In the genomic region with DNA sequence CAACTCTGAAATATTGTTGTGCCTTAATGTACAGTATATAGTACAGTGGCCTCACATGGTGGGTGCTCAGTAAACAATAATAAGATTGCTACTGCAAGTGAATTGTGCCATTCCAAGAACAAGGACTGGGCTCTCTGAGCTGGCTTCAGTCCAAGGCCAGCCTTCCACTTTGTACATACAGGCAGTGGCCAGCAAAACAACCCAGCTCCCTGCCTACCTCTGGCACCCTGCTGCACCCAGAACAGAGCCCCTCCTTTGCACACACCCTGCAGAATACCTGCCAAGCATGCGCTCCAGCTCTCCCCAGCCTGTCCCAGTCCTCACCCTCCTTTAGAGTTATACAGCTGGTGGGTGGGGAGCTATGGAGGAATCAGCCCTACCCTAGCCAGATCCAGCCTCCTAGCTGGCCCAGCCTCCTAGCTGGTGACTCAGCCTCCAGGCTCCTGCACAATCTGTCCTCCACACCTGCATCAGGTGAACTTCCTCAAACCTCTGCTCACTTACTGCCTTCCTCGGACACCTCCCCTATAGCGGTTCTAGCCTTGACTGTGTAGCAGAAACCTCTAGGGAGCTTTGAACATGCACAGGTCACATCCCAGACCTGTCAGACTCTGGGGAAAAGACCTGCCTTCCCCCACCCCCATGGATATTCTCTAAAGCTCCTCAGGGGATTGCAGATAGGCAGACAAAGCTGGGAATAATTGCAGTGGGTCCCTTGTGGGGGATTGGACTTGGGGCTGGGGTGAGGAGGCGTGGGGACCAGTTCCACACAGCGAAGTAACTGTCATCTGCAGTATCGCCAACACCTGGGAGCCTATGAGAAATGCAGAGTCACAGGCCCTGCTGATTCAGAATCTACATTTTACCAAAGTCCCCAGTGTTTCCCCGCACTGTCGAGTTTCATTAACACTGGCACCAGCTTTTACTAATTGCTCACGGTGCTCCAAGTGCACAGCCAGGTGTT, we compare ENCODE assay signal across 9 cellular contexts. TPM values are rescaled to one million over a fixed set of nuclear protein-coding genes. Genes with fewer than 3 reads are reported as not detected.
DNase-seq lines count a peak whose midpoint lies in the region; ATAC-seq, FAIRE-seq and TF ChIP-seq lines count a peak whose summit lies in the region.
"Had no signal": no experiment of that assay in that cellular context is flagged by ENCODE, and none has a peak within 500 bp of the region (broad histone marks: within the 10 kb centered on the region; RNA-seq: fewer than 3 reads in every experiment).

No MANE protein-coding gene starts in this region.

- peak overlapping the region; percentile 64; the same call in 1 of the 2 replicates for H3K4me3 ChIP-seq in GM06990 (replicated peaks; ENCODE audit: low read depth, low read length)

- peak; percentile 51 for FAIRE-seq in colon (lab: Jason Lieb, UNC)

- H3K36me3 ChIP-seq in GM06990 (ENCODE audit: control insufficient read depth, insufficient read depth, low read length) = peaks cover 2% of the 10 kb centered on the region

- no peaks in the 10 kb centered on the region for H3K36me3 Mint-ChIP-seq in natural killer cell treated with Interleukin-12 subunit alpha and Interleukin-12 subunit beta and Interleukin-15 and Interleukin-18, amount 100 ng/mL, for 72 hours

- peak overlapping the region; percentile 44 for H3K4me3 Mint-ChIP-seq in natural killer cell treated with Interleukin-12 subunit alpha and Interleukin-12 subunit beta and Interleukin-15 and Interleukin-18, amount 100 ng/mL, for 72 hours

- TF ChIP-seq CTCF in GM06990 (IDR thresholded peaks at IDR 0.05; ENCODE audit: insufficient read depth, low read length, poor library complexity, severe bottlenecking) = no peak

- H3K27ac Mint-ChIP-seq in natural killer cell treated with Interleukin-12 subunit alpha and Interleukin-12 subunit beta and Interleukin-15 and Interleukin-18, amount 100 ng/mL, for 72 hours = no peak overlapping the region
- H3K27ac Mint-ChIP-seq: dendritic cell treated with granulocyte-macrophage colony-stimulating factor and Interleukin-4, amounts not matched to agents 40 ng/mL and 50 ng/mL, for 4 days had no signal

- in situ Hi-C loops in ACHN (cut with HindIII; ENCODE audit: low pct_ligation_motif_present, low pct_unique_long_range_greater_than_20kb, low sequenced_read_pairs) = no loop called here

- H3K27me3 ChIP-seq in GM06990 (replicated peaks; ENCODE audit: control insufficient read depth, insufficient read depth, low read length) = peaks cover 2% of the 10 kb centered on the region

- ATAC-seq in natural killer cell treated with Interleukin-12 subunit alpha and Interleukin-12 subunit beta and Interleukin-15 and Interleukin-18, amount 100 ng/mL, for 72 hours = no peak
- no peak for ATAC-seq in HG03196 (IDR thresholded peaks at IDR 0.05; ENCODE audit: unreplicated experiment)

- H3K27me3 Mint-ChIP-seq in natural killer cell treated with Interleukin-12 subunit alpha and Interleukin-12 subunit beta and Interleukin-15 and Interleukin-18, amount 100 ng/mL, for 72 hours = peaks cover 11 to 16% of the 10 kb centered on the region in 2 donors

- no peaks in the 10 kb centered on the region for H3K9me3 Mint-ChIP-seq in natural killer cell treated with Interleukin-12 subunit alpha and Interleukin-12 subunit beta and Interleukin-15 and Interleukin-18, amount 100 ng/mL, for 72 hours
- H3K9me3 Mint-ChIP-seq: dendritic cell treated with granulocyte-macrophage colony-stimulating factor and Interleukin-4, amounts not matched to agents 40 ng/mL and 50 ng/mL, for 4 days had no signal

- H3K4me1 Mint-ChIP-seq in natural killer cell treated with Interleukin-12 subunit alpha and Interleukin-12 subunit beta and Interleukin-15 and Interleukin-18, amount 100 ng/mL, for 72 hours (ENCODE audit: low read depth in 2 of 2) = peaks cover 6 to 28% of the 10 kb centered on the region in 2 donors

- DNase-seq in GM06990 (ENCODE audit: extremely low read depth, insufficient read length) = no peak
- peak; percentile 82 for DNase-seq in NCI-H2171 (lab: John Stamatoyannopoulos, UW)
- no peak for DNase-seq in natural killer cell treated with Interleukin-12 subunit alpha and Interleukin-12 subunit beta and Interleukin-15 and Interleukin-18, amount 100 ng/mL, for 72 hours (ENCODE audit: low spot score)
- DNase-seq in activated effector memory CD4-positive, alpha-beta T cell treated with Interleukin-2 at 50 U/mL for 16 hours = no peak
- no peak for DNase-seq in ACHN
- DNase-seq in NOMO-1 treated with dmso at 0.1 percent for 144 hours (lab: John Stamatoyannopoulos, UW; ENCODE audit: unreplicated experiment) = no peak

RNA-seq across cellular contexts. Expression of gene ZDHHC22, which starts 17.9 kb away (rescaled TPM):
- not detected for total RNA-seq in natural killer cell treated with Interleukin-12 subunit alpha and Interleukin-12 subunit beta and Interleukin-15 and Interleukin-18, amount 100 ng/mL, for 72 hours

RNA-seq across cellular contexts. Expression of gene CIPC, which starts 25.6 kb away (rescaled TPM):
- 10 to 100 TPM; 11.8 to 19.6 TPM for total RNA-seq in natural killer cell treated with Interleukin-12 subunit alpha and Interleukin-12 subunit beta and Interleukin-15 and Interleukin-18, amount 100 ng/mL, for 72 hours

RNA-seq across cellular contexts. Expression of gene TMEM63C, which starts 57.9 kb away (rescaled TPM):
- under 1 TPM; 0.12 to 0.84 TPM for total RNA-seq in natural killer cell treated with Interleukin-12 subunit alpha and Interleukin-12 subunit beta and Interleukin-15 and Interleukin-18, amount 100 ng/mL, for 72 hours
